ENCODE assay signal across 1 cellular context in genomic region chr7:77460057-77460486, GRCh38.
TF ChIP-seq lines count a peak whose summit lies in the region.

No MANE protein-coding gene starts in this region.

TF ChIP-seq in HepG2, 621 proteins besides CTCF, POLR2A, EP300 and RAD21 (continued from another document):
- TF ChIP-seq MLXIP (CRISPR knock-in tag; IDR thresholded peaks at IDR 0.05; ENCODE audit: borderline replicate concordance), result no peak
- no peak for TF ChIP-seq NONO (IDR thresholded peaks at IDR 0.05)
- no peak for TF ChIP-seq NONO (CRISPR knock-in tag; conservative IDR thresholded peaks at IDR 0.05)
- no peak for TF ChIP-seq ZNF691 (CRISPR knock-in tag; IDR thresholded peaks at IDR 0.05; ENCODE audit: borderline replicate concordance, low read depth)
- TF ChIP-seq ZBTB44 (CRISPR knock-in tag; IDR thresholded peaks at IDR 0.05), result no peak
- TF ChIP-seq ZNF879 (CRISPR knock-in tag; IDR thresholded peaks at IDR 0.05), result no peak
- no peak for TF ChIP-seq ZNF3 (CRISPR knock-in tag; IDR thresholded peaks at IDR 0.05)
- TF ChIP-seq MAZ (IDR thresholded peaks at IDR 0.05; ENCODE audit: borderline replicate concordance, low read depth, low read length), result no peak
- TF ChIP-seq MAZ (CRISPR knock-in tag; IDR thresholded peaks at IDR 0.05; ENCODE audit: low read depth), result no peak
- TF ChIP-seq NPAS2 (CRISPR knock-in tag; IDR thresholded peaks at IDR 0.05; ENCODE audit: borderline replicate concordance), result no peak
- TF ChIP-seq KDM2A (CRISPR knock-in tag; IDR thresholded peaks at IDR 0.05; ENCODE audit: borderline replicate concordance, low read depth), result no peak
- no peak for TF ChIP-seq ZNF260 (CRISPR knock-in tag; IDR thresholded peaks at IDR 0.05; ENCODE audit: borderline replicate concordance, low read depth)
- TF ChIP-seq ZNF414 (CRISPR knock-in tag; IDR thresholded peaks at IDR 0.05), result no peak
TF ChIP-seq in HepG2: peak in this region for 33.
